ENCODE assay signal across 17 cellular contexts in genomic region chr12:34398366-34398705, GRCh38.
DNase-seq lines count a peak whose midpoint lies in the region; ATAC-seq and TF ChIP-seq lines count a peak whose summit lies in the region.
"Had no signal": no experiment of that assay in that cellular context is flagged by ENCODE, and none has a peak within 500 bp of the region (broad histone marks: within the 10 kb centered on the region; RNA-seq: fewer than 3 reads in every experiment).

No MANE protein-coding gene starts in this region.

- H3K4me3 ChIP-seq in upper lobe of left lung (no peak overlapping the region), MG63 (no peak overlapping the region)
- H3K4me3 ChIP-seq: gastroesophageal sphincter had no signal

- DNase-seq in activated T-cell treated with anti-CD3 and anti-CD28 coated beads, Interleukin-2, amount 50 U/mL, for 4 hours: peak; percentile 1
- DNase-seq in activated T-cell treated with anti-CD3 and anti-CD28 coated beads, Interleukin-2, amount 50 U/mL, for 1 hour: no peak
- peak; percentile 55 for DNase-seq in chondrocyte (ENCODE audit: low spot score)
- peak; percentile 47 for DNase-seq in mesenteric fat pad (ENCODE audit: low spot score)
- peak; percentile 16 to 53 for DNase-seq in upper lobe of left lung
- DNase-seq in retina: no peak
- no peak for DNase-seq in MG63
- DNase-seq: cerebellar nuclear complex, IMR-90, NCI-H774, small intestine had no signal

- H3K27ac ChIP-seq in upper lobe of left lung: no peak overlapping the region
- H3K27ac ChIP-seq: gastroesophageal sphincter, RWPE1 had no signal

- H3K27me3 ChIP-seq in upper lobe of left lung (no peaks in the 10 kb centered on the region), MG63 (no peaks in the 10 kb centered on the region)

- H3K36me3 ChIP-seq in upper lobe of left lung (no peaks in the 10 kb centered on the region), MG63 (no peaks in the 10 kb centered on the region)
- H3K36me3 ChIP-seq: gastroesophageal sphincter had no signal

- H3K36me3 Mint-ChIP-seq in activated T-cell treated with anti-CD3 and anti-CD28 coated beads, Interleukin-2, amount 50 U/mL, for 4 hours (ENCODE audit: insufficient read depth): no peaks in the 10 kb centered on the region
- no peaks in the 10 kb centered on the region for H3K36me3 Mint-ChIP-seq in chondrocyte (ENCODE audit: low read depth)

- peaks cover 0 to 100% (median 22%) of the 10 kb centered on the region in 4 donors for H3K9me3 ChIP-seq in upper lobe of left lung
- H3K9me3 ChIP-seq in MG63: no peaks in the 10 kb centered on the region

- no peaks in the 10 kb centered on the region for H3K27me3 Mint-ChIP-seq in activated T-cell treated with anti-CD3 and anti-CD28 coated beads, Interleukin-2, amount 50 U/mL, for 4 hours (ENCODE audit: low read depth)
- H3K27me3 Mint-ChIP-seq in chondrocyte (ENCODE audit: low read depth): no peaks in the 10 kb centered on the region
- H3K27me3 Mint-ChIP-seq: activated T-helper 17 cell treated with anti-CD3 and anti-CD28 coated beads, Interleukin-2, amount 50 U/mL, for 72 hours; stimulated activated naive B cell treated with anti-CD40 and anti-IgM and Interleukin-4, amounts not matched to agents 10 μg/mL and 1 μg/mL and 100 μg/mL, for 72 hours had no signal

- 70 to 74% methylated on average over 7 to 16 of the region's 16 CpGs for WGBS in upper lobe of left lung, 2 donors

- no peak for TF ChIP-seq CTCF in chondrocyte (IDR thresholded peaks at IDR 0.05)
- TF ChIP-seq CTCF in upper lobe of left lung (IDR thresholded peaks at IDR 0.05): no peak

- H3K4me1 ChIP-seq in upper lobe of left lung: no peaks in the 10 kb centered on the region
- H3K4me1 ChIP-seq: gastroesophageal sphincter had no signal

- no peak for TF ChIP-seq EP300 in upper lobe of left lung (IDR thresholded peaks at IDR 0.05)

- ATAC-seq in activated T-cell treated with anti-CD3 and anti-CD28 coated beads, Interleukin-2, amount 50 U/mL, for 4 hours: no peak
- ATAC-seq in upper lobe of left lung (ENCODE audit: low FRiP score in 2 of 2): no peak
- ATAC-seq in GM18505 (IDR thresholded peaks at IDR 0.05; ENCODE audit: unreplicated experiment): no peak
- ATAC-seq: activated T-helper 17 cell treated with anti-CD3 and anti-CD28 coated beads, Interleukin-2, amount 50 U/mL, for 72 hours; gastroesophageal sphincter; stimulated activated naive B cell treated with anti-CD40 and anti-IgM and Interleukin-4, amounts not matched to agents 10 μg/mL and 1 μg/mL and 100 μg/mL, for 72 hours had no signal

- TF ChIP-seq POLR2A in upper lobe of left lung (IDR thresholded peaks at IDR 0.05) (no peak), GM18505 (IDR thresholded peaks at IDR 0.05; ENCODE audit: borderline replicate concordance, extremely low read depth, insufficient read depth, insufficient read length) (no peak)

- no peak overlapping the region for H3K27ac Mint-ChIP-seq in chondrocyte (ENCODE audit: unreplicated experiment)
- H3K27ac Mint-ChIP-seq: activated T-helper 17 cell treated with anti-CD3 and anti-CD28 coated beads, Interleukin-2, amount 50 U/mL, for 72 hours; stimulated activated naive B cell treated with anti-CD40 and anti-IgM and Interleukin-4, amounts not matched to agents 10 μg/mL and 1 μg/mL and 100 μg/mL, for 72 hours; T-helper 1 cell treated with Interleukin-12 subunit alpha and Interleukin-12 subunit beta and Interleukin-4 antibody, amounts not matched to agents 30 μg/mL and 1 μg/mL, for 36 hours had no signal

- no peaks in the 10 kb centered on the region for H3K4me1 Mint-ChIP-seq in activated T-cell treated with anti-CD3 and anti-CD28 coated beads, Interleukin-2, amount 50 U/mL, for 4 hours (ENCODE audit: low read depth)
- H3K4me1 Mint-ChIP-seq in chondrocyte (ENCODE audit: low read depth): no peaks in the 10 kb centered on the region
- H3K4me1 Mint-ChIP-seq: activated T-helper 17 cell treated with anti-CD3 and anti-CD28 coated beads, Interleukin-2, amount 50 U/mL, for 72 hours; stimulated activated naive B cell treated with anti-CD40 and anti-IgM and Interleukin-4, amounts not matched to agents 10 μg/mL and 1 μg/mL and 100 μg/mL, for 72 hours had no signal

- no peak overlapping the region for H3K4me3 Mint-ChIP-seq in activated T-cell treated with anti-CD3 and anti-CD28 coated beads, Interleukin-2, amount 50 U/mL, for 4 hours
- H3K4me3 Mint-ChIP-seq in chondrocyte (ENCODE audit: unreplicated experiment): no peak overlapping the region
- H3K4me3 Mint-ChIP-seq: activated T-helper 17 cell treated with anti-CD3 and anti-CD28 coated beads, Interleukin-2, amount 50 U/mL, for 72 hours; stimulated activated naive B cell treated with anti-CD40 and anti-IgM and Interleukin-4, amounts not matched to agents 10 μg/mL and 1 μg/mL and 100 μg/mL, for 72 hours; T-helper 1 cell treated with Interleukin-12 subunit alpha and Interleukin-12 subunit beta and Interleukin-4 antibody, amounts not matched to agents 30 μg/mL and 1 μg/mL, for 36 hours had no signal

- peaks cover 18% of the 10 kb centered on the region for H3K9me3 Mint-ChIP-seq in activated T-cell treated with anti-CD3 and anti-CD28 coated beads, Interleukin-2, amount 50 U/mL, for 4 hours
- peaks cover 22% of the 10 kb centered on the region for H3K9me3 Mint-ChIP-seq in chondrocyte (ENCODE audit: low read depth)

Comparison
In these comparisons a context has a peak if more than half of its experiments do, and no peak if none do; other contexts are left out.
1. DNase-seq: peak in activated T-cell treated with anti-CD3 and anti-CD28 coated beads, Interleukin-2, amount 50 U/mL, for 4 hours (single experiment), chondrocyte (single experiment), mesenteric fat pad (single experiment) and upper lobe of left lung (2 of 2); none in activated T-cell treated with anti-CD3 and anti-CD28 coated beads, Interleukin-2, amount 50 U/mL, for 1 hour (single experiment), retina (single experiment) and MG63 (single experiment).